In genomic region chr21:42624095-42624830, GRCh38 we compare ENCODE assay signal across 23 cellular contexts. TPM values are rescaled to one million over a fixed set of nuclear protein-coding genes. Genes with fewer than 3 reads are reported as not detected.
A peak's percentile ranks its signal among the peaks of the same experiment; 100 is the strongest.
DNase-seq lines count a peak whose midpoint lies in the region; ATAC-seq, FAIRE-seq and TF ChIP-seq lines count a peak whose summit lies in the region.
"Had no signal": no experiment of that assay in that cellular context is flagged by ENCODE, and none has a peak within 500 bp of the region (broad histone marks: within the 10 kb centered on the region; RNA-seq: fewer than 3 reads in every experiment).

No MANE protein-coding gene starts in this region.

- no peak for FAIRE-seq in urothelium cell line (lab: Jason Lieb, UNC)

- H3K27ac ChIP-seq in BLaER1 (no peak overlapping the region), foreskin keratinocyte (no peak overlapping the region)
- H3K27ac ChIP-seq: cardiac muscle cell, psoas muscle had no signal

- peaks cover 13% of the 10 kb centered on the region for H3K27me3 ChIP-seq in BLaER1
- H3K27me3 ChIP-seq in foreskin keratinocyte, result peaks cover 27% of the 10 kb centered on the region
- H3K27me3 ChIP-seq: cardiac muscle cell had no signal

- DNase-seq in NB4 (ENCODE audit: low read depth) (peak; percentile 40), islet precursor cell (peak; percentile 32), neural crest cell (ENCODE audit: low read depth, low spot score) (no peak), inferior parietal cortex (ENCODE audit: extremely low spot score) (no peak), NCI-H748 treated with DMSO at 0.1 percent for 48 hours (lab: John Stamatoyannopoulos, UW) (no peak), urothelium cell line (ENCODE audit: low spot score) (no peak), foreskin keratinocyte (no peak)
- DNase-seq: activated CD8-positive, alpha-beta memory T cell treated with anti-CD3 and anti-CD28 coated beads for 24 hours; activated naive CD8-positive, alpha-beta T cell treated with anti-CD3 and anti-CD28 coated beads, Interleukin-2, amount 50 U/mL, for 24 hours; effector memory CD8-positive, alpha-beta T cell; hypothalamus; naive thymus-derived CD4-positive, alpha-beta T cell; NCI-H1930; NCI-H510A; psoas muscle; SHP77; stimulated activated CD4-positive, alpha-beta T cell treated with anti-CD3 and anti-CD28 coated beads, Interleukin-15, amount 100 ng/mL, for 24 hours; stimulated activated naive CD8-positive, alpha-beta T cell treated with anti-CD3 and anti-CD28 coated beads, Interleukin-15, Interleukin-2, amounts not matched to agents 100 U/mL and 50 U/mL, for 24 hours; T-helper 1 cell had no signal

- peak overlapping the region; percentile 36; the same call in 1 of the 2 replicates for H3K4me3 ChIP-seq in BLaER1
- no peak overlapping the region for H3K4me3 ChIP-seq in NB4 (ENCODE audit: low read depth, low read length)
- H3K4me3 ChIP-seq: cardiac muscle cell, psoas muscle had no signal

- TF ChIP-seq POLR2A in NB4 (IDR thresholded peaks at IDR 0.05; ENCODE audit: extremely low read depth, insufficient read length), result no peak

- no peaks in the 10 kb centered on the region for H4K20me1 ChIP-seq in BLaER1

- H3K27ac Mint-ChIP-seq in neural crest cell (ENCODE audit: unreplicated experiment), result peak overlapping the region; percentile 12
- H3K27ac Mint-ChIP-seq: activated naive CD8-positive, alpha-beta T cell treated with anti-CD3 and anti-CD28 coated beads, Interleukin-2, amount 50 U/mL, for 24 hours; activated T-helper 1 cell treated with anti-CD3 and anti-CD28 coated beads, Interleukin-12 subunit alpha, Interleukin-12 subunit beta, Interleukin-2, Interleukin-4 antibody, amounts not matched to agents 30 ng/mL and 10 ng/mL and 1 ng/mL, durations not matched to agents 14 hours and 24 hours and 36 hours; effector memory CD8-positive, alpha-beta T cell; WTC11 had no signal

- no peaks in the 10 kb centered on the region for H3K9me3 ChIP-seq in BLaER1
- H3K9me3 ChIP-seq: psoas muscle had no signal

- H3K9ac ChIP-seq in BLaER1, result 0 out of 2 replicates have a peak overlapping the region, but pooled peaks have one; percentile 8

- TF ChIP-seq CTCF in NB4 (IDR thresholded peaks at IDR 0.05; ENCODE audit: low read depth, low read length), result no peak
- no peak for TF ChIP-seq CTCF in neural crest cell (conservative IDR thresholded peaks at IDR 0.05)
- no peak for TF ChIP-seq CTCF in foreskin keratinocyte (conservative IDR thresholded peaks at IDR 0.05)

- H3K4me3 Mint-ChIP-seq in neural crest cell, result no peak overlapping the region
- H3K4me3 Mint-ChIP-seq: activated naive CD8-positive, alpha-beta T cell treated with anti-CD3 and anti-CD28 coated beads, Interleukin-2, amount 50 U/mL, for 24 hours; activated T-helper 1 cell treated with anti-CD3 and anti-CD28 coated beads, Interleukin-12 subunit alpha, Interleukin-12 subunit beta, Interleukin-2, Interleukin-4 antibody, amounts not matched to agents 30 ng/mL and 10 ng/mL and 1 ng/mL, durations not matched to agents 14 hours and 24 hours and 36 hours; effector memory CD8-positive, alpha-beta T cell; naive thymus-derived CD4-positive, alpha-beta T cell; WTC11 had no signal

- H3K4me2 ChIP-seq in BLaER1, result peak overlapping the region; percentile 86

- ATAC-seq in foreskin keratinocyte, result no peak
- ATAC-seq: activated naive CD8-positive, alpha-beta T cell treated with anti-CD3 and anti-CD28 coated beads, Interleukin-2, amount 50 U/mL, for 24 hours; effector memory CD8-positive, alpha-beta T cell; naive thymus-derived CD4-positive, alpha-beta T cell; psoas muscle; stimulated activated naive CD8-positive, alpha-beta T cell treated with anti-CD3 and anti-CD28 coated beads, Interleukin-15, Interleukin-2, amounts not matched to agents 100 U/mL and 50 U/mL, for 24 hours; WTC11 had no signal

- peaks cover 20% of the 10 kb centered on the region for H3K4me1 Mint-ChIP-seq in neural crest cell
- H3K4me1 Mint-ChIP-seq: activated naive CD8-positive, alpha-beta T cell treated with anti-CD3 and anti-CD28 coated beads, Interleukin-2, amount 50 U/mL, for 24 hours had no signal

- H3K4me1 ChIP-seq in BLaER1 (peaks cover 31% of the 10 kb centered on the region), foreskin keratinocyte (no peaks in the 10 kb centered on the region)
- H3K4me1 ChIP-seq: psoas muscle had no signal

- no peaks in the 10 kb centered on the region for H3K9me3 Mint-ChIP-seq in neural crest cell
- H3K9me3 Mint-ChIP-seq: activated naive CD8-positive, alpha-beta T cell treated with anti-CD3 and anti-CD28 coated beads, Interleukin-2, amount 50 U/mL, for 24 hours; activated T-helper 1 cell treated with anti-CD3 and anti-CD28 coated beads, Interleukin-12 subunit alpha, Interleukin-12 subunit beta, Interleukin-2, Interleukin-4 antibody, amounts not matched to agents 30 ng/mL and 10 ng/mL and 1 ng/mL, durations not matched to agents 14 hours and 24 hours and 36 hours; effector memory CD8-positive, alpha-beta T cell; naive thymus-derived CD4-positive, alpha-beta T cell had no signal

- peaks cover 27% of the 10 kb centered on the region for H3K27me3 Mint-ChIP-seq in neural crest cell (ENCODE audit: low read depth)
- H3K27me3 Mint-ChIP-seq: activated naive CD8-positive, alpha-beta T cell treated with anti-CD3 and anti-CD28 coated beads, Interleukin-2, amount 50 U/mL, for 24 hours had no signal

- H3K36me3 Mint-ChIP-seq in neural crest cell (ENCODE audit: low read depth), result no peaks in the 10 kb centered on the region
- H3K36me3 Mint-ChIP-seq: naive thymus-derived CD4-positive, alpha-beta T cell; WTC11 had no signal

- no peaks in the 10 kb centered on the region for H3K36me3 ChIP-seq in BLaER1
- H3K36me3 ChIP-seq: cardiac muscle cell had no signal

RNA-seq across cellular contexts. Expression of gene PDE9A, which starts 29.2 kb away (rescaled TPM):
- 31.4 and 40.7 TPM in 2 replicates for total RNA-seq in neural crest cell
- 0.11 and 0.14 TPM in 2 replicates for total RNA-seq in foreskin keratinocyte
- polyA plus RNA-seq in foreskin keratinocyte, result 0.10 and 0.13 TPM in 2 replicates

Comparison
In these comparisons a context has a peak if more than half of its experiments do, and no peak if none do; other contexts are left out.
1. DNase-seq: peak in NB4 (single experiment) and islet precursor cell (single experiment); none in neural crest cell (single experiment), inferior parietal cortex (single experiment), NCI-H748 treated with DMSO at 0.1 percent for 48 hours (single experiment), urothelium cell line (single experiment) and foreskin keratinocyte (0 of 2).
2. RNA of gene PDE9A, which starts 29.2 kb away (total RNA-seq): 31.4 to 40.7 TPM in neural crest cell; 0.11 to 0.14 TPM in foreskin keratinocyte; every median in the first group is over 10 times any median in the second.